20 cellular contexts compared by ENCODE assay signal in the genomic region with DNA sequence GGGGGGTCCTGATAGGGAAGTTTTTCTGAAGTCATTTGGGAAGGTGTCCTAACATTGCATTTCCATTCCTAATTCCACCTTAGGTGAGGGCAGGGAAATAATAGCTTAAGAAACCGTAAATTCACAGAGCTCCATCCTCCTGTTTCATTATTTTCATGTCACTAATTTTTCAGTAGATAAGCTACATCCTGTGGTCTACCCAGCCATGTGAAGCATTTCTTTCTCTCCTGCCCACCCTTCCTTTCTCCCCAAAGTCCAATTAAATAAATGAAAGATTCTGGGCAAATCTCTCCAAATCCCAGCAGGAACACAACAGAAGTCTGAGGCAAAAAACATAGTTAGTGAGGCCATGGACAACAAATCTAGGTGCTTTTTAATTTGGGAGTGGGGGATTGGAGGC.
A peak's percentile ranks its signal among the peaks of the same experiment; 100 is the strongest.
DNase-seq lines count a peak whose midpoint lies in the region; TF ChIP-seq lines count a peak whose summit lies in the region.
"Had no signal": no experiment of that assay in that cellular context is flagged by ENCODE, and none has a peak within 500 bp of the region (broad histone marks: within the 10 kb centered on the region; RNA-seq: fewer than 3 reads in every experiment).

No MANE protein-coding gene starts in this region.

- H3K36me3 Mint-ChIP-seq in nephron (ENCODE audit: low read depth) = peaks cover 10% of the 10 kb centered on the region
- H3K36me3 Mint-ChIP-seq: CD4-positive, alpha-beta memory T cell; IgD-negative memory B cell had no signal

- H3K27me3 Mint-ChIP-seq in nephron (ENCODE audit: low read depth) = no peaks in the 10 kb centered on the region
- H3K27me3 Mint-ChIP-seq: CD4-positive, alpha-beta memory T cell; IgD-negative memory B cell had no signal

- no peaks in the 10 kb centered on the region for H3K9me3 ChIP-seq in SJCRH30 (replicated peaks)
- no peaks in the 10 kb centered on the region for H3K9me3 ChIP-seq in HAP-1
- H3K9me3 ChIP-seq: BLaER1 treated with 17β-estradiol and CSF1 and Interleukin-3, amounts not matched to agents 10 nM and 100 nM; SJSA1 had no signal

- H3K4me3 ChIP-seq in SJCRH30 (no peak overlapping the region), HAP-1 (no peak overlapping the region)
- H3K4me3 ChIP-seq: BLaER1 treated with 17β-estradiol and CSF1 and Interleukin-3, amounts not matched to agents 10 nM and 100 nM; GM23248; SJSA1 had no signal

- H3K9me3 Mint-ChIP-seq in nephron = no peaks in the 10 kb centered on the region
- H3K9me3 Mint-ChIP-seq: CD4-positive, alpha-beta memory T cell; IgD-negative memory B cell had no signal

- peaks cover 54% of the 10 kb centered on the region for H3K4me1 Mint-ChIP-seq in nephron
- H3K4me1 Mint-ChIP-seq: CD4-positive, alpha-beta memory T cell had no signal

- in situ Hi-C loops in HAP-1 (cut with MboI; ENCODE audit: low sequenced_read_pairs) = no loop called here

- H3K27ac ChIP-seq in SJCRH30 (peak overlapping the region; percentile 47), cingulate gyrus (ENCODE audit: low read depth, low read length) (peak overlapping the region; percentile 96), temporal lobe (ENCODE audit: low read depth, low read length) (peak overlapping the region; percentile 98)
- H3K27ac ChIP-seq: BLaER1 treated with 17β-estradiol and CSF1 and Interleukin-3, amounts not matched to agents 10 nM and 100 nM; GM23248; SJSA1 had no signal

- H3K36me3 ChIP-seq in SJCRH30 (no peaks in the 10 kb centered on the region), HAP-1 (replicated peaks) (no peaks in the 10 kb centered on the region)
- H3K36me3 ChIP-seq: SJSA1 had no signal

- peaks cover 7% of the 10 kb centered on the region for H3K4me1 ChIP-seq in SJCRH30
- peaks cover 17% of the 10 kb centered on the region for H3K4me1 ChIP-seq in HAP-1

- H3K27ac Mint-ChIP-seq in nephron = peak overlapping the region in 2 of 3 experiments; percentile 22 to 45
- H3K27ac Mint-ChIP-seq: CD4-positive, alpha-beta memory T cell; IgD-negative memory B cell had no signal

- H3K27me3 ChIP-seq in SJCRH30 = no peaks in the 10 kb centered on the region
- no peaks in the 10 kb centered on the region for H3K27me3 ChIP-seq in HAP-1 (ENCODE audit: low read depth)
- H3K27me3 ChIP-seq: BLaER1 treated with 17β-estradiol and CSF1 and Interleukin-3, amounts not matched to agents 10 nM and 100 nM; SJSA1 had no signal

- DNase-seq in SJCRH30 = no peak
- no peak for DNase-seq in NCI-H1694 (lab: John Stamatoyannopoulos, UW)
- DNase-seq in HAP-1 (ENCODE audit: low spot score in 2 of 2) = no peak
- DNase-seq in midbrain (lab: John Stamatoyannopoulos, UW) = no peak
- DNase-seq: Calu3; CD4-positive, alpha-beta memory T cell; DMS153; GM23248; NCI-H1694 treated with DMSO at 0.1 percent for 48 hours; NCI-H2081 treated with DMSO at 0.1 percent for 48 hours; NCI-H2171 treated with DMSO at 0.1 percent for 48 hours; NCI-H446; NCI-H526; OCI-M1 had no signal

- no peak for TF ChIP-seq CTCF in nephron (IDR thresholded peaks at IDR 0.05; ENCODE audit: unreplicated experiment in 3 of 3)

- no peak overlapping the region for H3K4me3 Mint-ChIP-seq in nephron
- H3K4me3 Mint-ChIP-seq: CD4-positive, alpha-beta memory T cell; IgD-negative memory B cell had no signal

Comparison
In these comparisons a context has a peak if more than half of its experiments do, and no peak if none do; other contexts are left out.
1. H3K27ac ChIP-seq: peak in every context shown above with its lines; median percentile 98 in temporal lobe; 96 in cingulate gyrus; 47 in SJCRH30.